Comparison of ENCODE assay signal across 8 cellular contexts in genomic region chr10:96587255-96588059, GRCh38. TPM values are rescaled to one million over a fixed set of nuclear protein-coding genes. Genes with fewer than 3 reads are reported as not detected.
DNase-seq lines count a peak whose midpoint lies in the region; ATAC-seq lines count a peak whose summit lies in the region.

No MANE protein-coding gene starts in this region.

- H3K4me1 ChIP-seq in HUES6 (ENCODE audit: control insufficient read depth, insufficient read depth, low read length) (peaks cover 17% of the 10 kb centered on the region), duodenal mucosa (ENCODE audit: control insufficient read depth in 1 of 2, insufficient read depth in 2 of 2, low read length in 2 of 2) (peaks cover 39 to 49% of the 10 kb centered on the region in 2 donors), subcutaneous abdominal adipose tissue (ENCODE audit: control insufficient read depth in 5 of 5, insufficient read depth in 5 of 5, low read length in 5 of 5) (peaks cover 3 to 49% (median 36%) of the 10 kb centered on the region in 5 donors)

- ATAC-seq in HG02763 (IDR thresholded peaks at IDR 0.05; ENCODE audit: unreplicated experiment) = no peak

- H3K36me3 ChIP-seq in HUES6 (ENCODE audit: control insufficient read depth, insufficient read depth, low read length) (no peaks in the 10 kb centered on the region), duodenal mucosa (ENCODE audit: control insufficient read depth in 1 of 2, insufficient read depth in 2 of 2, low read length in 2 of 2) (no peaks in the 10 kb centered on the region), subcutaneous abdominal adipose tissue (ENCODE audit: control insufficient read depth in 5 of 5, insufficient read depth in 5 of 5, low read length in 5 of 5) (no peaks in the 10 kb centered on the region)

- H3K9ac ChIP-seq in HUES6 (ENCODE audit: low read length) (peak overlapping the region; percentile 95), duodenal mucosa (ENCODE audit: low read depth in 1 of 2, low read length in 2 of 2) (peak overlapping the region; percentile 87 to 95), subcutaneous abdominal adipose tissue (ENCODE audit: low read length in 5 of 5) (peak overlapping the region; percentile 63 to 96 (median 92))

- H3K9me3 ChIP-seq in HUES6 (ENCODE audit: control insufficient read depth, insufficient read depth, low read depth, low read length) (no peaks in the 10 kb centered on the region), duodenal mucosa (ENCODE audit: control insufficient read depth in 1 of 2, low read length in 2 of 2) (no peaks in the 10 kb centered on the region), subcutaneous abdominal adipose tissue (ENCODE audit: control insufficient read depth in 5 of 5, low read length in 5 of 5) (no peaks in the 10 kb centered on the region)

- H3K4me3 ChIP-seq in HUES6 (ENCODE audit: low read depth, low read length) = peak overlapping the region; percentile 97
- H3K4me3 ChIP-seq in duodenal mucosa (ENCODE audit: low read depth in 1 of 2, low read length in 2 of 2) = peak overlapping the region; percentile 73 to 75
- peak overlapping the region; percentile 68 to 86 (median 69) for H3K4me3 ChIP-seq in subcutaneous abdominal adipose tissue (ENCODE audit: low read depth in 1 of 5, low read length in 5 of 5)

- no peaks in the 10 kb centered on the region for H3K27me3 ChIP-seq in HUES6 (ENCODE audit: control insufficient read depth, insufficient read depth, low read length)
- no peaks in the 10 kb centered on the region for H3K27me3 ChIP-seq in duodenal mucosa (ENCODE audit: control insufficient read depth in 1 of 2, insufficient read depth in 2 of 2, low read length in 2 of 2)
- H3K27me3 ChIP-seq in subcutaneous abdominal adipose tissue (ENCODE audit: control insufficient read depth in 5 of 5, insufficient read depth in 4 of 5, low read length in 5 of 5) = no peaks in the 10 kb centered on the region

- DNase-seq in NCI-H1105 treated with DMSO at 0.1 percent for 48 hours (lab: John Stamatoyannopoulos, UW) (peak; percentile 43), NCI-H1105 (lab: John Stamatoyannopoulos, UW) (no peak), SK-N-DZ (ENCODE audit: low spot score) (peak; percentile 57), lung microvascular endothelial cell (ENCODE audit: low read depth in 2 of 2) (peak; percentile 81 to 83)

- peak overlapping the region; percentile 98 for H3K27ac ChIP-seq in HUES6 (ENCODE audit: low read depth, low read length)
- H3K27ac ChIP-seq in duodenal mucosa (ENCODE audit: low read depth, low read length) = peak overlapping the region; percentile 96
- H3K27ac ChIP-seq in subcutaneous abdominal adipose tissue (ENCODE audit: low read depth, low read length) = peak overlapping the region; percentile 97

RNA-seq across cellular contexts. Expression of gene TM9SF3, which starts 0.6 kb away (rescaled TPM):
- 43.0 and 72.2 TPM in 2 replicates for polyA plus RNA-seq in SK-N-DZ (2014; cell fraction: cytosol; rRNA removed)
- 30.0 and 39.1 TPM in 2 replicates for polyA plus RNA-seq in SK-N-DZ (2014; cell fraction: nucleus; rRNA removed)
- total RNA-seq in lung microvascular endothelial cell = 63.9 and 86.7 TPM in 2 replicates
